Comparison of ENCODE assay signal across 21 cellular contexts in the genomic region with DNA sequence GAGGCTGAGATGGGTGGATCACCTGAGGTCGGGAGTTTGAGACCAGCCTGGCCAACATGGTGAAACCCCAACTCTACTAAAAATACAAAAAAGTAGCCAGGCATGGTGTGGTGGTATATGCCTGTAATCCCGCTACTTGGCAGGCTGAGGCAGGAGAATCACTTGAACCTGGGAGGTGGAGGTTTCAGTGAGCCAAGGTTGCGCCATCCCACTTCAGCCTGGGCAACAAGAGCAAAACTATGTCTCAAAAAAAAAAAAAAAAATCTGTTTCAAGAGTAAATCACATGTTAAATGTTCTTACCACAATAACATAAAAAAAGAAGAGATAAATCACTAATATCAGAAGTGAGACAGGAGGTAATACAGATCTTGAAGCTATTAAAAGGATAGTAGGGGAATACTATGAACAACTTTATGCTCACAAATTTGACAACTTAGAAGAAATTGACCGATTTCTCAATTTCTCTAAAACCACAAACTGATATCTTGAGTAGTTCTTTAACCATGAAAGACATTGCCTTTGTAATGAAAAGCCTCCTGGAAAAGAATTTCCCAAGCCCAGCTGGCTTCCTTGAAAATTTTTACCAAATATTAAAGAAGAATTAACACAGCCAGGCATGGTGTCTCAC. TPM values are rescaled to one million over a fixed set of nuclear protein-coding genes. Genes with fewer than 3 reads are reported as not detected.
A peak's percentile ranks its signal among the peaks of the same experiment; 100 is the strongest.
DNase-seq lines count a peak whose midpoint lies in the region; ATAC-seq lines count a peak whose summit lies in the region.
"Had no signal": no experiment of that assay in that cellular context is flagged by ENCODE, and none has a peak within 500 bp of the region (broad histone marks: within the 10 kb centered on the region; RNA-seq: fewer than 3 reads in every experiment).

No MANE protein-coding gene starts in this region.

- ATAC-seq in natural killer cell treated with Interleukin-12 subunit alpha and Interleukin-12 subunit beta and Interleukin-15 and Interleukin-18, amount 100 ng/mL, for 72 hours = no peak
- no peak for ATAC-seq in GM18873 (IDR thresholded peaks at IDR 0.05; ENCODE audit: low FRiP score, unreplicated experiment)

- peak overlapping the region; percentile 12 for H3K4me3 Mint-ChIP-seq in natural killer cell treated with Interleukin-12 subunit alpha and Interleukin-12 subunit beta and Interleukin-15 and Interleukin-18, amount 100 ng/mL, for 72 hours
- H3K4me3 Mint-ChIP-seq in activated naive CD4-positive, alpha-beta T cell treated with anti-CD3 and anti-CD28 coated beads, Interleukin-2, amount 10 ng/mL, durations not matched to agents 7 days and 5 days = no peak overlapping the region
- H3K4me3 Mint-ChIP-seq: activated B cell treated with CpG ODN at 0.5 μM for 24 hours; activated CD4-positive, alpha-beta memory T cell treated with anti-CD3 and anti-CD28 coated beads for 36 hours; CD8-positive, alpha-beta memory T cell; nephron had no signal

- peak overlapping the region; percentile 51 to 59 for H3K27ac Mint-ChIP-seq in natural killer cell treated with Interleukin-12 subunit alpha and Interleukin-12 subunit beta and Interleukin-15 and Interleukin-18, amount 100 ng/mL, for 72 hours
- H3K27ac Mint-ChIP-seq in activated naive CD4-positive, alpha-beta T cell treated with anti-CD3 and anti-CD28 coated beads, Interleukin-2, amount 10 ng/mL, durations not matched to agents 7 days and 5 days = no peak overlapping the region
- H3K27ac Mint-ChIP-seq: activated CD4-positive, alpha-beta memory T cell treated with anti-CD3 and anti-CD28 coated beads for 36 hours; nephron had no signal

- peak; percentile 52 for DNase-seq in GF-D8 (lab: John Stamatoyannopoulos, UW)
- DNase-seq in NOMO-1 (lab: John Stamatoyannopoulos, UW; ENCODE audit: unreplicated experiment in 2 of 2) = peak; percentile 32 to 62
- peak; percentile 40 for DNase-seq in fibroblast of gingiva (ENCODE audit: low read depth)
- no peak for DNase-seq in natural killer cell treated with Interleukin-12 subunit alpha and Interleukin-12 subunit beta and Interleukin-15 and Interleukin-18, amount 100 ng/mL, for 72 hours (ENCODE audit: low spot score)
- DNase-seq in DMS79 treated with DMSO at 0.1 percent for 48 hours (lab: John Stamatoyannopoulos, UW) = no peak
- no peak for DNase-seq in effector CD8-positive, alpha-beta T cell (lab: John Stamatoyannopoulos, UW)
- no peak for DNase-seq in activated naive CD4-positive, alpha-beta T cell treated with anti-CD3 and anti-CD28 coated beads, Interleukin-2, amount 10 ng/mL, durations not matched to agents 7 days and 5 days
- DNase-seq: activated B cell treated with CpG ODN at 0.5 μM for 24 hours; activated CD4-positive, alpha-beta memory T cell treated with anti-CD3 and anti-CD28 coated beads for 36 hours; activated gamma-delta T cell; brain microvascular endothelial cell; CD8-positive, alpha-beta memory T cell; DMS153; effector memory CD4-positive, alpha-beta T cell; GDM1; KG1; NCI-H1092; NCI-H2081; T-helper 9 cell had no signal

- no peaks in the 10 kb centered on the region for H3K27me3 Mint-ChIP-seq in natural killer cell treated with Interleukin-12 subunit alpha and Interleukin-12 subunit beta and Interleukin-15 and Interleukin-18, amount 100 ng/mL, for 72 hours
- no peaks in the 10 kb centered on the region for H3K27me3 Mint-ChIP-seq in activated naive CD4-positive, alpha-beta T cell treated with anti-CD3 and anti-CD28 coated beads, Interleukin-2, amount 10 ng/mL, durations not matched to agents 7 days and 5 days
- H3K27me3 Mint-ChIP-seq: activated B cell treated with CpG ODN at 0.5 μM for 24 hours; activated CD4-positive, alpha-beta memory T cell treated with anti-CD3 and anti-CD28 coated beads for 36 hours; CD8-positive, alpha-beta memory T cell had no signal

- CTCF ChIA-PET in activated naive CD4-positive, alpha-beta T cell treated with anti-CD3 and anti-CD28 coated beads, Interleukin-2, amount 10 ng/mL, durations not matched to agents 7 days and 5 days (lab: Charles Lee) = interaction anchor here (1.2 kb wide), 1 partner anchor 485 kb away, joined by 3 read pairs; no protein-coding TSS in a partner anchor

- peaks cover 54 to 60% of the 10 kb centered on the region in 2 donors for H3K4me1 Mint-ChIP-seq in natural killer cell treated with Interleukin-12 subunit alpha and Interleukin-12 subunit beta and Interleukin-15 and Interleukin-18, amount 100 ng/mL, for 72 hours (ENCODE audit: low read depth in 2 of 2)
- H3K4me1 Mint-ChIP-seq in activated naive CD4-positive, alpha-beta T cell treated with anti-CD3 and anti-CD28 coated beads, Interleukin-2, amount 10 ng/mL, durations not matched to agents 7 days and 5 days = peaks cover 13% of the 10 kb centered on the region

- no peaks in the 10 kb centered on the region for H3K9me3 Mint-ChIP-seq in natural killer cell treated with Interleukin-12 subunit alpha and Interleukin-12 subunit beta and Interleukin-15 and Interleukin-18, amount 100 ng/mL, for 72 hours
- H3K9me3 Mint-ChIP-seq in activated naive CD4-positive, alpha-beta T cell treated with anti-CD3 and anti-CD28 coated beads, Interleukin-2, amount 10 ng/mL, durations not matched to agents 7 days and 5 days = no peaks in the 10 kb centered on the region
- H3K9me3 Mint-ChIP-seq: activated B cell treated with CpG ODN at 0.5 μM for 24 hours; activated CD4-positive, alpha-beta memory T cell treated with anti-CD3 and anti-CD28 coated beads for 36 hours; CD8-positive, alpha-beta memory T cell; nephron had no signal

- peaks cover 10% of the 10 kb centered on the region for H3K36me3 Mint-ChIP-seq in natural killer cell treated with Interleukin-12 subunit alpha and Interleukin-12 subunit beta and Interleukin-15 and Interleukin-18, amount 100 ng/mL, for 72 hours
- peaks cover 23% of the 10 kb centered on the region for H3K36me3 Mint-ChIP-seq in activated naive CD4-positive, alpha-beta T cell treated with anti-CD3 and anti-CD28 coated beads, Interleukin-2, amount 10 ng/mL, durations not matched to agents 7 days and 5 days

RNA-seq across cellular contexts. Expression of a gene that starts 37.7 kb away (rescaled TPM):
- 100 to 1,000 TPM; 106 to 107 TPM for total RNA-seq in natural killer cell treated with Interleukin-12 subunit alpha and Interleukin-12 subunit beta and Interleukin-15 and Interleukin-18, amount 100 ng/mL, for 72 hours

RNA-seq across cellular contexts. Expression of a gene that starts 41.3 kb away (rescaled TPM):
- total RNA-seq in natural killer cell treated with Interleukin-12 subunit alpha and Interleukin-12 subunit beta and Interleukin-15 and Interleukin-18, amount 100 ng/mL, for 72 hours = 10 to 100 TPM; 26.1 to 34.0 TPM

Comparison
In these comparisons a context has a peak if more than half of its experiments do, and no peak if none do; other contexts are left out.
1. DNase-seq: peak in GF-D8 (single experiment), NOMO-1 (2 of 2) and fibroblast of gingiva (single experiment); none in natural killer cell treated with Interleukin-12 subunit alpha and Interleukin-12 subunit beta and Interleukin-15 and Interleukin-18, amount 100 ng/mL, for 72 hours (single experiment), DMS79 treated with DMSO at 0.1 percent for 48 hours (single experiment), effector CD8-positive, alpha-beta T cell (single experiment) and activated naive CD4-positive, alpha-beta T cell treated with anti-CD3 and anti-CD28 coated beads, Interleukin-2, amount 10 ng/mL, durations not matched to agents 7 days and 5 days (single experiment).